In the genomic region with DNA sequence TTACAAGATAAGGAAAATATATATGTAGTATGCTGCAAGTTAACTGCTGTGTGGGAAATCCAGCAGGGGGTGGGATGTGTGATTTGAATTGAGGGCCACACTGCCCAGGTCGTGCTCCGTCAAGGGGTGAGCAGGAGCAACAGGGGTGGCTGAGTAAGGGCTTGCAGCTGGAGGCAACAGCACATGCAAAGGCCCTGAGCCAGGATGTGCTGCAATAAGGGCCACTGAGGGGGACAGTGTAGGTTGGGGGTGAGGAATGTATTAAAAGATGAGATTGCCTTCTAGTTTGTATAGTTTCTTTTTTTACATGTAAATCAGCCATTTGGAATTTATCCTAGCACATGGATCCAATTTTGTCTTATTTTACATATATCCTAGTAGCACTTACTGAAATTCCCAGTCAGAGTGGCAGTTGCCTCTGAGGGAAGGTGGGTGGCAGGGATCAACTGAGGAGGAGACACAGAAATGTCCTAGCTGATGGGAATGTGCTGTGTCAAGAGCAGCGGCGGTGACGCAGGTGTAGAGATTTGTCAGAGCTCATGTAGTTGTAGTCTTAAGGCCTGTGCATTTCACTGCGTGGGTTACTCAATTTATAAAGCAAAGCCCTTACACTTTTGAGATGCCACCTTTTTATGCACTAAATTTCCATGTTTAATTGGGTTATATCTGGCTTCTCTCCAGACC, we compare ENCODE assay signal across 1 cellular context.
TF ChIP-seq lines count a peak whose summit lies in the region.

No MANE protein-coding gene starts in this region.

TF ChIP-seq in GM12878, 131 proteins besides CTCF, POLR2A, EP300 and RAD21:
- no peak for TF ChIP-seq HDGF (IDR thresholded peaks at IDR 0.05)
- no peak for TF ChIP-seq CHD4 (IDR thresholded peaks at IDR 0.05)
- no peak for TF ChIP-seq YY1 (IDR thresholded peaks at IDR 0.05; ENCODE audit: low read depth, low read length)
- TF ChIP-seq, protein P1, sequence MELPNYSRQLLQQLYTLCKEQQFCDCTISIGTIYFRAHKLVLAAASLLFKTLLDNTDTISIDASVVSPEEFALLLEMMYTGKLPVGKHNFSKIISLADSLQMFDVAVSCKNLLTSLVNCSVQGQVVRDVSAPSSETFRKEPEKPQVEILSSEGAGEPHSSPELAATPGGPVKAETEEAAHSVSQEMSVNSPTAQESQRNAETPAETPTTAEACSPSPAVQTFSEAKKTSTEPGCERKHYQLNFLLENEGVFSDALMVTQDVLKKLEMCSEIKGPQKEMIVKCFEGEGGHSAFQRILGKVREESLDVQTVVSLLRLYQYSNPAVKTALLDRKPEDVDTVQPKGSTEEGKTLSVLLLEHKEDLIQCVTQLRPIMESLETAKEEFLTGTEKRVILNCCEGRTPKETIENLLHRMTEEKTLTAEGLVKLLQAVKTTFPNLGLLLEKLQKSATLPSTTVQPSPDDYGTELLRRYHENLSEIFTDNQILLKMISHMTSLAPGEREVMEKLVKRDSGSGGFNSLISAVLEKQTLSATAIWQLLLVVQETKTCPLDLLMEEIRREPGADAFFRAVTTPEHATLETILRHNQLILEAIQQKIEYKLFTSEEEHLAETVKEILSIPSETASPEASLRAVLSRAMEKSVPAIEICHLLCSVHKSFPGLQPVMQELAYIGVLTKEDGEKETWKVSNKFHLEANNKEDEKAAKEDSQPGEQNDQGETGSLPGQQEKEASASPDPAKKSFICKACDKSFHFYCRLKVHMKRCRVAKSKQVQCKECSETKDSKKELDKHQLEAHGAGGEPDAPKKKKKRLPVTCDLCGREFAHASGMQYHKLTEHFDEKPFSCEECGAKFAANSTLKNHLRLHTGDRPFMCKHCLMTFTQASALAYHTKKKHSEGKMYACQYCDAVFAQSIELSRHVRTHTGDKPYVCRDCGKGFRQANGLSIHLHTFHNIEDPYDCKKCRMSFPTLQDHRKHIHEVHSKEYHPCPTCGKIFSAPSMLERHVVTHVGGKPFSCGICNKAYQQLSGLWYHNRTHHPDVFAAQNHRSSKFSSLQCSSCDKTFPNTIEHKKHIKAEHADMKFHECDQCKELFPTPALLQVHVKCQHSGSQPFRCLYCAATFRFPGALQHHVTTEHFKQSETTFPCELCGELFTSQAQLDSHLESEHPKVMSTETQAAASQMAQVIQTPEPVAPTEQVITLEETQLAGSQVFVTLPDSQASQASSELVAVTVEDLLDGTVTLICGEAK (IDR thresholded peaks at IDR 0.05; ENCODE audit: borderline replicate concordance), result no peak
- no peak for TF ChIP-seq SMAD1 (IDR thresholded peaks at IDR 0.05; ENCODE audit: low read depth, partially characterized antibody)
- TF ChIP-seq SIN3A (IDR thresholded peaks at IDR 0.05; ENCODE audit: low read depth, low read length), result no peak
- TF ChIP-seq TARDBP (IDR thresholded peaks at IDR 0.05; ENCODE audit: borderline replicate concordance), result no peak
- TF ChIP-seq, protein P2, sequence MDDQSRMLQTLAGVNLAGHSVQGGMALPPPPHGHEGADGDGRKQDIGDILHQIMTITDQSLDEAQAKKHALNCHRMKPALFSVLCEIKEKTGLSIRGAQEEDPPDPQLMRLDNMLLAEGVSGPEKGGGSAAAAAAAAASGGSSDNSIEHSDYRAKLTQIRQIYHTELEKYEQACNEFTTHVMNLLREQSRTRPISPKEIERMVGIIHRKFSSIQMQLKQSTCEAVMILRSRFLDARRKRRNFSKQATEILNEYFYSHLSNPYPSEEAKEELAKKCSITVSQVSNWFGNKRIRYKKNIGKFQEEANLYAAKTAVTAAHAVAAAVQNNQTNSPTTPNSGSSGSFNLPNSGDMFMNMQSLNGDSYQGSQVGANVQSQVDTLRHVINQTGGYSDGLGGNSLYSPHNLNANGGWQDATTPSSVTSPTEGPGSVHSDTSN (IDR thresholded peaks at IDR 0.05; ENCODE audit: insufficient replicate concordance, low read depth, low read length), result no peak
- TF ChIP-seq POU2F2 (IDR thresholded peaks at IDR 0.05; ENCODE audit: borderline replicate concordance, low read depth, low read length), result no peak
- no peak for TF ChIP-seq IKZF2 (IDR thresholded peaks at IDR 0.05)
- no peak for TF ChIP-seq LARP7 (IDR thresholded peaks at IDR 0.05)
- TF ChIP-seq, protein P3, sequence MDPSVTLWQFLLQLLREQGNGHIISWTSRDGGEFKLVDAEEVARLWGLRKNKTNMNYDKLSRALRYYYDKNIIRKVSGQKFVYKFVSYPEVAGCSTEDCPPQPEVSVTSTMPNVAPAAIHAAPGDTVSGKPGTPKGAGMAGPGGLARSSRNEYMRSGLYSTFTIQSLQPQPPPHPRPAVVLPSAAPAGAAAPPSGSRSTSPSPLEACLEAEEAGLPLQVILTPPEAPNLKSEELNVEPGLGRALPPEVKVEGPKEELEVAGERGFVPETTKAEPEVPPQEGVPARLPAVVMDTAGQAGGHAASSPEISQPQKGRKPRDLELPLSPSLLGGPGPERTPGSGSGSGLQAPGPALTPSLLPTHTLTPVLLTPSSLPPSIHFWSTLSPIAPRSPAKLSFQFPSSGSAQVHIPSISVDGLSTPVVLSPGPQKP (IDR thresholded peaks at IDR 0.05; ENCODE audit: low read depth, low read length), result no peak
- TF ChIP-seq, protein P4, sequence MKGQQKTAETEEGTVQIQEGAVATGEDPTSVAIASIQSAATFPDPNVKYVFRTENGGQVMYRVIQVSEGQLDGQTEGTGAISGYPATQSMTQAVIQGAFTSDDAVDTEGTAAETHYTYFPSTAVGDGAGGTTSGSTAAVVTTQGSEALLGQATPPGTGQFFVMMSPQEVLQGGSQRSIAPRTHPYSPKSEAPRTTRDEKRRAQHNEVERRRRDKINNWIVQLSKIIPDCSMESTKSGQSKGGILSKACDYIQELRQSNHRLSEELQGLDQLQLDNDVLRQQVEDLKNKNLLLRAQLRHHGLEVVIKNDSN (IDR thresholded peaks at IDR 0.05; ENCODE audit: borderline replicate concordance, extremely low read length, insufficient read depth, low read depth, low read length), result no peak
- no peak for TF ChIP-seq RUNX3 (IDR thresholded peaks at IDR 0.05; ENCODE audit: low read length)
- no peak for TF ChIP-seq TAF1 (IDR thresholded peaks at IDR 0.05; ENCODE audit: borderline replicate concordance, low read depth, low read length)
- TF ChIP-seq EGR1 (IDR thresholded peaks at IDR 0.05; ENCODE audit: borderline replicate concordance in 1 of 2, low read depth in 2 of 2, low read length in 2 of 2), result no peak
- TF ChIP-seq RELA (IDR thresholded peaks at IDR 0.05; ENCODE audit: borderline replicate concordance, partially characterized antibody), result no peak
- no peak for TF ChIP-seq NFYA (IDR thresholded peaks at IDR 0.05; ENCODE audit: borderline replicate concordance, low read depth, low read length)
